ENCODE assay signal across 14 cellular contexts in the genomic region with DNA sequence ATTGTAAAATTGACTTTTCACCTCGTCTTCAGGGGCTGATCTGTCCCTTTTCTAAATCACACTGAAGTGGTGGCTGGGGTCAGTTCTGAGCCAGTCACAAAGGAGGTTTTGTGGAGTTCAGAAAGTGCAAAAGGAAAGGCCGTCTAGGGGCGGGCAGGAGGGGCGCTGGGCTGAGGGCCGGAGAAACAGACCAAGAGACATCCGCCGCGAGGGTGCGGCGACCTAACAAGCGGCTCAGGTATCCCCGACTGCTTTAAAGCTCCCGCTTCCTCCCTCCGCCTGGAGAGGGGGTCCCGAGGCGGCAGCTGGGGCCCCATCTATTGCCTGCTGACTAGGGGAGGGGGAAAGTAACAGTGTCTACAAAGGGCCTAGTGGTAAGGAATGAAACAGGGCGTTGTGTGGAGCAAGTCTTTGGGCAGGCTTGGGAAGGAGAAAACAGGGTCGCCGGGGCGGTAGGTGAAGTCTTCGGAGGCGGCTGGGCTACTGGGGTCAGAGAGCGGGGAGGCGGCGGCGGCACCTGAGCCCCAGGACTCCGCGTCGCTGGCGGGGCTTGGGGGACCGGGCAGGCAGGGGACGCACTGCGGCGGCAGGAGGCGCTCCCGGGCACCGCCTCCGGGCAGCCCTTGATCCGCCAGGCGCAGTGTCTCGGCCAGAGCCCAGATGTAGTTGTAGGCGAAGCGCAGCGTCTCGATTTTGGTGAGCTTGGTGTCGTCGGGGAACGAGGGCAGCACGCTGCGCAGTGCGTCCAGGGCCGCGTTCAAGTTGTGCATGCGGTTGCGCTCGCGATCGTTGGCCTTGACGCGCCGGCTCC. TPM values are rescaled to one million over a fixed set of nuclear protein-coding genes. Genes with fewer than 3 reads are reported as not detected.
DNase-seq lines count a peak whose midpoint lies in the region; ATAC-seq, FAIRE-seq and TF ChIP-seq lines count a peak whose summit lies in the region.
"Had no signal": no experiment of that assay in that cellular context is flagged by ENCODE, and none has a peak within 500 bp of the region (broad histone marks: within the 10 kb centered on the region; RNA-seq: fewer than 3 reads in every experiment).

No MANE protein-coding gene starts in this region.

- no peak for TF ChIP-seq CTCF in astrocyte (IDR thresholded peaks at IDR 0.05; ENCODE audit: insufficient read depth, low read depth, low read length)
- peak in 1 of 3 experiments; percentile 13 for TF ChIP-seq CTCF in keratinocyte (optimal IDR thresholded peaks at IDR 0.05 in 1 of 3, IDR thresholded peaks at IDR 0.05 in 1 of 3, conservative IDR thresholded peaks at IDR 0.05 in 1 of 3; ENCODE audit: extremely low read depth in 1 of 3, insufficient read depth in 2 of 3, low read length in 3 of 3)
- no peak for TF ChIP-seq CTCF in tibial nerve (IDR thresholded peaks at IDR 0.05)
- TF ChIP-seq CTCF in heart left ventricle (IDR thresholded peaks at IDR 0.05) = no peak

- H3K9me3 ChIP-seq in astrocyte (ENCODE audit: insufficient read depth, low read depth, low read length) = peaks cover 3% of the 10 kb centered on the region
- H3K9me3 ChIP-seq in keratinocyte (ENCODE audit: control insufficient read depth, low read depth, low read length) = no peaks in the 10 kb centered on the region
- H3K9me3 ChIP-seq in tibial nerve = peaks cover 0 to 13% (median 0%) of the 10 kb centered on the region in 4 donors
- no peaks in the 10 kb centered on the region for H3K9me3 ChIP-seq in heart left ventricle
- H3K9me3 ChIP-seq: SJCRH30 had no signal

- H3K27me3 ChIP-seq in astrocyte (ENCODE audit: insufficient read depth, low read length) = peaks cover 78% of the 10 kb centered on the region
- H3K27me3 ChIP-seq in keratinocyte (ENCODE audit: control insufficient read depth, extremely low read depth, insufficient read depth, low read length) = peaks cover 52% of the 10 kb centered on the region
- peaks cover 0 to 88% of the 10 kb centered on the region in 2 donors for H3K27me3 ChIP-seq in tibial nerve
- peaks cover 37 to 100% (median 79%) of the 10 kb centered on the region in 9 donors for H3K27me3 ChIP-seq in heart left ventricle

- no peak for TF ChIP-seq EP300 in tibial nerve (IDR thresholded peaks at IDR 0.05)

- dilution Hi-C loops in keratinocyte (cut with MboI; ENCODE audit: extremely low pct_ligation_motif_present, low sequenced_read_pairs) = no loop called here

- no peaks in the 10 kb centered on the region for H3K9me1 ChIP-seq in keratinocyte (ENCODE audit: control insufficient read depth, extremely low read depth, insufficient read depth, low read length)

- intact Hi-C loops in heart left ventricle (cut with DNase I) = no loop called here

- H3K4me3 ChIP-seq in astrocyte (ENCODE audit: insufficient read depth, low read depth, low read length) (no peak overlapping the region), keratinocyte (ENCODE audit: control insufficient read depth in 2 of 3, extremely low read depth in 1 of 3, insufficient read depth in 2 of 3, low read depth in 1 of 3, low read length in 3 of 3) (no peak overlapping the region), tibial nerve (no peak overlapping the region), heart left ventricle (no peak overlapping the region)
- H3K4me3 ChIP-seq: SJCRH30 had no signal

- no peak for TF ChIP-seq POLR2A in tibial nerve (IDR thresholded peaks at IDR 0.05)
- TF ChIP-seq POLR2A in heart left ventricle (IDR thresholded peaks at IDR 0.05) = no peak

- no peak for ATAC-seq in stimulated activated naive B cell treated with anti-CD40 and anti-IgM and Interleukin-4, amounts not matched to agents 10 μg/mL and 1 μg/mL and 100 μg/mL, for 72 hours (replicated peaks)
- no peak for ATAC-seq in GM18868 (IDR thresholded peaks at IDR 0.05; ENCODE audit: unreplicated experiment)
- no peak for ATAC-seq in heart left ventricle

- peaks cover 3% of the 10 kb centered on the region for H3K36me3 Mint-ChIP-seq in astrocyte (ENCODE audit: low read depth, unreplicated experiment)
- no peaks in the 10 kb centered on the region for H3K36me3 Mint-ChIP-seq in stimulated activated naive B cell treated with anti-CD40 and anti-IgM and Interleukin-4, amounts not matched to agents 10 μg/mL and 1 μg/mL and 100 μg/mL, for 72 hours
- H3K36me3 Mint-ChIP-seq: activated naive CD4-positive, alpha-beta T cell treated with anti-CD3 and anti-CD28 coated beads, Interleukin-2, amount 10 ng/mL, durations not matched to agents 7 days and 5 days had no signal

- DNase-seq in activated T-cell treated with anti-CD3 and anti-CD28 coated beads for 48 hours (ENCODE audit: low read depth) (peak; percentile 7), activated T-cell treated with anti-CD3 and anti-CD28 coated beads for 4 hours (no peak), astrocyte (ENCODE audit: low read depth) (no peak), keratinocyte (ENCODE audit: low read depth, low spot score) (no peak), tibial nerve (ENCODE audit: low spot score in 2 of 2) (no peak), heart left ventricle (no peak)
- no peak for DNase-seq in stimulated activated naive B cell treated with anti-CD40 and anti-IgM and Interleukin-4, amounts not matched to agents 10 μg/mL and 1 μg/mL and 100 μg/mL, for 72 hours
- DNase-seq: activated CD4-positive, CD25-positive, alpha-beta regulatory T cell treated with anti-CD3 and anti-CD28 coated beads, Interleukin-2, amount 50 U/mL, for 72 hours; activated naive CD4-positive, alpha-beta T cell treated with anti-CD3 and anti-CD28 coated beads, Interleukin-2, amount 10 ng/mL, durations not matched to agents 7 days and 5 days; MM.1S; NCI-H510A treated with DMSO at 0.1 percent for 48 hours; SJCRH30 had no signal

- WGBS in tibial nerve, 2 donors = 2 to 5% methylated on average over 38 to 43 of the region's 61 CpGs
- 1 to 4% (median 3%) methylated on average over 38 to 61 of the region's 61 CpGs for WGBS in heart left ventricle, 4 donors

- H3K79me2 ChIP-seq in astrocyte (ENCODE audit: insufficient read depth, low read length) (no peaks in the 10 kb centered on the region), keratinocyte (ENCODE audit: control insufficient read depth, insufficient read depth, low read length) (no peaks in the 10 kb centered on the region)

- H3K36me3 ChIP-seq in astrocyte (ENCODE audit: insufficient read depth, low read length) (no peaks in the 10 kb centered on the region), keratinocyte (ENCODE audit: control insufficient read depth in 2 of 2, extremely low read depth in 1 of 2, insufficient read depth in 2 of 2, low read length in 2 of 2) (no peaks in the 10 kb centered on the region), tibial nerve (no peaks in the 10 kb centered on the region), heart left ventricle (no peaks in the 10 kb centered on the region)
- H3K36me3 ChIP-seq: SJCRH30 had no signal

- H3K9ac ChIP-seq in astrocyte (ENCODE audit: low read length) = no peak overlapping the region
- H3K9ac ChIP-seq in keratinocyte (ENCODE audit: control insufficient read depth, extremely low read depth, insufficient read depth, low read length) = no peak overlapping the region

- H3K27ac Mint-ChIP-seq in astrocyte (ENCODE audit: unreplicated experiment) = no peak overlapping the region
- peak overlapping the region; percentile 78 for H3K27ac Mint-ChIP-seq in stimulated activated naive B cell treated with anti-CD40 and anti-IgM and Interleukin-4, amounts not matched to agents 10 μg/mL and 1 μg/mL and 100 μg/mL, for 72 hours
- H3K27ac Mint-ChIP-seq: activated naive CD4-positive, alpha-beta T cell treated with anti-CD3 and anti-CD28 coated beads, Interleukin-2, amount 10 ng/mL, durations not matched to agents 7 days and 5 days; stimulated activated naive CD8-positive, alpha-beta T cell treated with anti-CD3 and anti-CD28 coated beads, Interleukin-15, Interleukin-2, amounts not matched to agents 100 ng/mL and 50 ng/mL, for 24 hours had no signal

- peaks cover 87% of the 10 kb centered on the region for H3K27me3 Mint-ChIP-seq in astrocyte (ENCODE audit: low read depth, unreplicated experiment)
- peaks cover 76 to 96% of the 10 kb centered on the region in 2 donors for H3K27me3 Mint-ChIP-seq in stimulated activated naive B cell treated with anti-CD40 and anti-IgM and Interleukin-4, amounts not matched to agents 10 μg/mL and 1 μg/mL and 100 μg/mL, for 72 hours

- H3K9me3 Mint-ChIP-seq in astrocyte (ENCODE audit: unreplicated experiment) = peaks cover 24% of the 10 kb centered on the region
- peaks cover 5% of the 10 kb centered on the region in 2 donors for H3K9me3 Mint-ChIP-seq in stimulated activated naive B cell treated with anti-CD40 and anti-IgM and Interleukin-4, amounts not matched to agents 10 μg/mL and 1 μg/mL and 100 μg/mL, for 72 hours
- H3K9me3 Mint-ChIP-seq: activated naive CD4-positive, alpha-beta T cell treated with anti-CD3 and anti-CD28 coated beads, Interleukin-2, amount 10 ng/mL, durations not matched to agents 7 days and 5 days; stimulated activated naive CD8-positive, alpha-beta T cell treated with anti-CD3 and anti-CD28 coated beads, Interleukin-15, Interleukin-2, amounts not matched to agents 100 ng/mL and 50 ng/mL, for 24 hours had no signal

- H3K4me1 ChIP-seq in astrocyte (ENCODE audit: insufficient read depth, low read length) (no peaks in the 10 kb centered on the region), keratinocyte (ENCODE audit: control insufficient read depth, extremely low read depth, insufficient read depth, low read length) (peaks cover 5% of the 10 kb centered on the region), tibial nerve (peaks cover 0 to 22% (median 0%) of the 10 kb centered on the region in 4 donors), heart left ventricle (peaks cover 0 to 18% (median 0%) of the 10 kb centered on the region in 12 donors)
- H3K4me1 ChIP-seq: SJCRH30 had no signal

- H2AFZ ChIP-seq in astrocyte (ENCODE audit: low read depth, low read length) = peak overlapping the region; percentile 34
- H2AFZ ChIP-seq in keratinocyte (ENCODE audit: control insufficient read depth, low read length) = no peak overlapping the region

- no peak overlapping the region for H3K27ac ChIP-seq in astrocyte (ENCODE audit: low read depth, low read length)
- H3K27ac ChIP-seq in keratinocyte (ENCODE audit: control insufficient read depth, insufficient read depth, low read length) = no peak overlapping the region
- no peak overlapping the region for H3K27ac ChIP-seq in tibial nerve
- H3K27ac ChIP-seq in heart left ventricle = no peak overlapping the region
- H3K27ac ChIP-seq: SJCRH30 had no signal

- no peak overlapping the region for H3K4me3 Mint-ChIP-seq in astrocyte (ENCODE audit: unreplicated experiment)
- H3K4me3 Mint-ChIP-seq in stimulated activated naive B cell treated with anti-CD40 and anti-IgM and Interleukin-4, amounts not matched to agents 10 μg/mL and 1 μg/mL and 100 μg/mL, for 72 hours = peak overlapping the region; percentile 12 to 58
- H3K4me3 Mint-ChIP-seq: activated naive CD4-positive, alpha-beta T cell treated with anti-CD3 and anti-CD28 coated beads, Interleukin-2, amount 10 ng/mL, durations not matched to agents 7 days and 5 days; stimulated activated naive CD8-positive, alpha-beta T cell treated with anti-CD3 and anti-CD28 coated beads, Interleukin-15, Interleukin-2, amounts not matched to agents 100 ng/mL and 50 ng/mL, for 24 hours had no signal

- no peaks in the 10 kb centered on the region for H3K4me1 Mint-ChIP-seq in astrocyte (ENCODE audit: low read depth, unreplicated experiment)
- H3K4me1 Mint-ChIP-seq in stimulated activated naive B cell treated with anti-CD40 and anti-IgM and Interleukin-4, amounts not matched to agents 10 μg/mL and 1 μg/mL and 100 μg/mL, for 72 hours = peaks cover 8 to 21% of the 10 kb centered on the region in 2 donors

- H3K4me2 ChIP-seq in astrocyte (ENCODE audit: low read length) (peak overlapping the region; percentile 15), keratinocyte (ENCODE audit: control insufficient read depth, extremely low read depth, insufficient read depth, low read depth, low read length) (peak overlapping the region; percentile 37)

- H4K20me1 ChIP-seq in astrocyte (ENCODE audit: insufficient read depth, low read length) (no peaks in the 10 kb centered on the region), keratinocyte (ENCODE audit: control insufficient read depth, extremely low read depth, insufficient read depth, low read length) (no peaks in the 10 kb centered on the region)

- FAIRE-seq in astrocyte (lab: Jason Lieb, UNC) = no peak
- no peak for FAIRE-seq in keratinocyte (lab: Jason Lieb, UNC)

RNA-seq across cellular contexts. Expression of a gene that starts 0.9 kb away (rescaled TPM):
- total RNA-seq in astrocyte (not detected in 2 replicates), tibial nerve (not detected), heart left ventricle (not detected)
- polyA plus RNA-seq in keratinocyte (not detected in 3 replicates), heart left ventricle (not detected)
- polyA plus RNA-seq in keratinocyte (2011; ENCODE audit: low read depth) = not detected
- not detected in 2 replicates for polyA plus RNA-seq in keratinocyte (2011; cell fraction: cytosol; rRNA removed)
- not detected in 2 replicates for polyA plus RNA-seq in keratinocyte (2011; cell fraction: nucleus; rRNA removed)
- not detected in 2 replicates for polyA plus RNA-seq in keratinocyte (2012; ENCODE audit: low replicate concordance)
- not detected in 3 replicates for polyA minus RNA-seq in keratinocyte
- not detected for polyA minus RNA-seq in keratinocyte (2011; cell fraction: cytosol; rRNA and poly(A)+ RNA removed)
- not detected in 2 replicates for polyA minus RNA-seq in keratinocyte (2011; cell fraction: nucleus; rRNA and poly(A)+ RNA removed)
- total RNA-seq: SJCRH30 had no signal

RNA-seq across cellular contexts. Expression of a gene that starts 44.0 kb away (rescaled TPM):
- total RNA-seq in astrocyte = 0.53 and 1.0 TPM in 2 replicates
- 14.0 to 613 TPM (median 124 TPM) in 3 replicates for polyA plus RNA-seq in keratinocyte
- 62.7 TPM for polyA plus RNA-seq in keratinocyte (2011; ENCODE audit: low read depth)
- 187 and 211 TPM in 2 replicates for polyA plus RNA-seq in keratinocyte (2011; cell fraction: cytosol; rRNA removed)
- 167 and 274 TPM in 2 replicates for polyA plus RNA-seq in keratinocyte (2011; cell fraction: nucleus; rRNA removed)
- polyA plus RNA-seq in keratinocyte (2012; ENCODE audit: low replicate concordance) = 17.6 and 308 TPM in 2 replicates
- 3.3 to 151 TPM (median 22.5 TPM) in 3 replicates for polyA minus RNA-seq in keratinocyte
- polyA minus RNA-seq in keratinocyte (2011; cell fraction: cytosol; rRNA and poly(A)+ RNA removed) = 101 TPM
- 56.7 and 94.6 TPM in 2 replicates for polyA minus RNA-seq in keratinocyte (2011; cell fraction: nucleus; rRNA and poly(A)+ RNA removed)
- total RNA-seq in tibial nerve = 100 to 1,000 TPM in 2 of 4 donors, 10 to 100 TPM in 2; 76.5 to 171 (median 111) TPM
- 10 to 100 TPM in 1 of 9 donors, 1 to 10 TPM in 3, under 1 TPM in 5; 0.26 to 31.8 (median 0.90) TPM for total RNA-seq in heart left ventricle
- polyA plus RNA-seq in heart left ventricle = under 1 TPM; 0.22 to 0.69 TPM
- total RNA-seq: SJCRH30 had no signal
